In the genomic region with DNA sequence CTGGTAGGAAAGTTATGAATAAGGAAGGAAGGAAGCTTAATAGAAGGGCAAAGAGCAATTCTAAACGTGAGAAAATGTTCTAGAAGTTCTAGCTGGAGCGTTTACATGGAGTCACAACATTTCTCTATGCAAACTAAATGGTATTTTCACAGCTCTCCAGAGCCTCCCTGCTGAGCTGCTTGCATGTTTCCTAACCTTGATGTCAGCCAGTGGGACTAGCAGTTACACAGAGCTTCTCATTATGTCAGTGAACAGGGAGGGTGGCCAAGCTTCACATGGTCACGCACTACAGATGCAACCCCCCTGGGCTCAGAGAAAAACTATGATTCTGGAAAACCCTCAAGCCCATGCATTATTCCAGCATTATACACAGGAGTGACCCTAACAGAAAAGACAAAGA, we compare ENCODE assay signal across 21 cellular contexts.
DNase-seq lines count a peak whose midpoint lies in the region; ATAC-seq and TF ChIP-seq lines count a peak whose summit lies in the region.
"Had no signal": no experiment of that assay in that cellular context is flagged by ENCODE, and none has a peak within 500 bp of the region (broad histone marks: within the 10 kb centered on the region; RNA-seq: fewer than 3 reads in every experiment).

No MANE protein-coding gene starts in this region.

- H3K36me3 ChIP-seq in BE2C: no peaks in the 10 kb centered on the region
- H3K36me3 ChIP-seq: suprapubic skin had no signal

- H3K36me3 Mint-ChIP-seq in WTC11: no peaks in the 10 kb centered on the region
- peaks cover 4% of the 10 kb centered on the region for H3K36me3 Mint-ChIP-seq in osteocyte (ENCODE audit: unreplicated experiment)
- peaks cover 1% of the 10 kb centered on the region for H3K36me3 Mint-ChIP-seq in activated CD8-positive, alpha-beta memory T cell treated with anti-CD3 and anti-CD28 coated beads, Interleukin-2, amount 10 ng/mL, durations not matched to agents 7 days and 5 days
- H3K36me3 Mint-ChIP-seq: CD4-positive, alpha-beta memory T cell had no signal

- H3K27ac Mint-ChIP-seq in WTC11 (no peak overlapping the region), osteocyte (ENCODE audit: unreplicated experiment) (peak overlapping the region; percentile 96)
- H3K27ac Mint-ChIP-seq in activated CD8-positive, alpha-beta memory T cell treated with anti-CD3 and anti-CD28 coated beads, Interleukin-2, amount 10 ng/mL, durations not matched to agents 7 days and 5 days: no peak overlapping the region
- H3K27ac Mint-ChIP-seq: activated CD4-positive, alpha-beta T cell treated with anti-CD3 and anti-CD28 coated beads for 36 hours; activated T-helper 2 cell treated with anti-CD3 and anti-CD28 coated beads, Interferon-gamma antibody, Interleukin-2, Interleukin-4, amounts not matched to agents 10 μg/mL and 5 μg/mL and 100 μg/mL, durations not matched to agents 14 hours and 24 hours and 36 hours; CD4-positive, alpha-beta memory T cell; HFFc6 had no signal

- POLR2A ChIA-PET in WTC11 (lab: Charles Lee): no interaction called here

- H3K4me3 Mint-ChIP-seq in WTC11: no peak overlapping the region
- H3K4me3 Mint-ChIP-seq in osteocyte (ENCODE audit: unreplicated experiment): peak overlapping the region; percentile 51
- H3K4me3 Mint-ChIP-seq in activated CD8-positive, alpha-beta memory T cell treated with anti-CD3 and anti-CD28 coated beads, Interleukin-2, amount 10 ng/mL, durations not matched to agents 7 days and 5 days: no peak overlapping the region
- H3K4me3 Mint-ChIP-seq: activated CD4-positive, alpha-beta T cell treated with anti-CD3 and anti-CD28 coated beads for 36 hours; CD4-positive, alpha-beta memory T cell; central memory CD8-positive, alpha-beta T cell; HFFc6; nephron had no signal

- H3K27me3 ChIP-seq in BE2C: no peaks in the 10 kb centered on the region
- H3K27me3 ChIP-seq: suprapubic skin had no signal

- ATAC-seq in WTC11 (peak; percentile 16; the same call in 1 of the 2 replicates), HG02678 (IDR thresholded peaks at IDR 0.05; ENCODE audit: unreplicated experiment) (no peak)
- ATAC-seq in activated CD8-positive, alpha-beta memory T cell treated with anti-CD3 and anti-CD28 coated beads, Interleukin-2, amount 10 ng/mL, durations not matched to agents 7 days and 5 days: no peak
- ATAC-seq: activated CD4-positive, alpha-beta T cell treated with anti-CD3 and anti-CD28 coated beads for 36 hours had no signal

- H3K4me1 Mint-ChIP-seq in WTC11: peaks cover 9% of the 10 kb centered on the region
- H3K4me1 Mint-ChIP-seq in osteocyte (ENCODE audit: unreplicated experiment): peaks cover 87% of the 10 kb centered on the region
- no peaks in the 10 kb centered on the region for H3K4me1 Mint-ChIP-seq in activated CD8-positive, alpha-beta memory T cell treated with anti-CD3 and anti-CD28 coated beads, Interleukin-2, amount 10 ng/mL, durations not matched to agents 7 days and 5 days
- H3K4me1 Mint-ChIP-seq: CD4-positive, alpha-beta memory T cell; central memory CD8-positive, alpha-beta T cell had no signal

- H3K9me3 ChIP-seq in BE2C: no peaks in the 10 kb centered on the region
- H3K9me3 ChIP-seq: suprapubic skin had no signal

- no peaks in the 10 kb centered on the region for H3K4me1 ChIP-seq in BE2C
- H3K4me1 ChIP-seq: suprapubic skin had no signal

- H3K9me3 Mint-ChIP-seq in WTC11 (peaks cover 7% of the 10 kb centered on the region; the same call in 1 of the 2 replicates), osteocyte (ENCODE audit: unreplicated experiment) (peaks cover 8% of the 10 kb centered on the region)
- H3K9me3 Mint-ChIP-seq in activated CD8-positive, alpha-beta memory T cell treated with anti-CD3 and anti-CD28 coated beads, Interleukin-2, amount 10 ng/mL, durations not matched to agents 7 days and 5 days (ENCODE audit: low read depth): no peaks in the 10 kb centered on the region
- H3K9me3 Mint-ChIP-seq: activated T-helper 2 cell treated with anti-CD3 and anti-CD28 coated beads, Interferon-gamma antibody, Interleukin-2, Interleukin-4, amounts not matched to agents 10 μg/mL and 5 μg/mL and 100 μg/mL, durations not matched to agents 14 hours and 24 hours and 36 hours; central memory CD8-positive, alpha-beta T cell; HFFc6; nephron had no signal

- CTCF ChIA-PET in WTC11 (lab: Charles Lee): no interaction called here
- CTCF ChIA-PET in activated CD8-positive, alpha-beta memory T cell treated with anti-CD3 and anti-CD28 coated beads, Interleukin-2, amount 10 ng/mL, durations not matched to agents 7 days and 5 days (lab: Charles Lee): no interaction called here

- H3K27me3 Mint-ChIP-seq in WTC11 (ENCODE audit: low read depth): no peaks in the 10 kb centered on the region
- H3K27me3 Mint-ChIP-seq in osteocyte (ENCODE audit: unreplicated experiment): no peaks in the 10 kb centered on the region
- peaks cover 59% of the 10 kb centered on the region for H3K27me3 Mint-ChIP-seq in activated CD8-positive, alpha-beta memory T cell treated with anti-CD3 and anti-CD28 coated beads, Interleukin-2, amount 10 ng/mL, durations not matched to agents 7 days and 5 days

- DNase-seq in Ammon's horn (ENCODE audit: low spot score): peak; percentile 77
- no peak for DNase-seq in WTC11 (ENCODE audit: low spot score)
- peak; percentile 76 for DNase-seq in globus pallidus (ENCODE audit: low spot score)
- no peak for DNase-seq in osteocyte (ENCODE audit: extremely low spot score, unreplicated experiment)
- no peak for DNase-seq in BE2C
- DNase-seq in mucosa of gallbladder (ENCODE audit: low spot score): no peak
- no peak for DNase-seq in activated CD8-positive, alpha-beta memory T cell treated with anti-CD3 and anti-CD28 coated beads, Interleukin-2, amount 10 ng/mL, durations not matched to agents 7 days and 5 days
- DNase-seq: activated CD4-positive, alpha-beta T cell treated with anti-CD3 and anti-CD28 coated beads for 36 hours; CD4-positive, alpha-beta memory T cell; DND-41; HFFc6; KBM-7; MV-4-11; NCI-H1930; NCI-H446; stimulated activated CD8-positive, alpha-beta memory T cell treated with anti-CD3 and anti-CD28 coated beads, Interleukin-4, amount 100 ng/mL, for 48 hours had no signal

- TF ChIP-seq CTCF in WTC11 (IDR thresholded peaks at IDR 0.05) (no peak), osteocyte (IDR thresholded peaks at IDR 0.05) (no peak), BE2C (IDR thresholded peaks at IDR 0.05; ENCODE audit: low read depth, low read length) (no peak)

- no peak overlapping the region for H3K4me3 ChIP-seq in BE2C (ENCODE audit: low read depth, low read length)
- H3K4me3 ChIP-seq: suprapubic skin had no signal

TF ChIP-seq in WTC11, 78 proteins besides CTCF, POLR2A, EP300 and RAD21 (continues in another document):
- no peak for TF ChIP-seq NR2C2 (CRISPR knock-in tag; IDR thresholded peaks at IDR 0.05)
- TF ChIP-seq, protein P1, sequence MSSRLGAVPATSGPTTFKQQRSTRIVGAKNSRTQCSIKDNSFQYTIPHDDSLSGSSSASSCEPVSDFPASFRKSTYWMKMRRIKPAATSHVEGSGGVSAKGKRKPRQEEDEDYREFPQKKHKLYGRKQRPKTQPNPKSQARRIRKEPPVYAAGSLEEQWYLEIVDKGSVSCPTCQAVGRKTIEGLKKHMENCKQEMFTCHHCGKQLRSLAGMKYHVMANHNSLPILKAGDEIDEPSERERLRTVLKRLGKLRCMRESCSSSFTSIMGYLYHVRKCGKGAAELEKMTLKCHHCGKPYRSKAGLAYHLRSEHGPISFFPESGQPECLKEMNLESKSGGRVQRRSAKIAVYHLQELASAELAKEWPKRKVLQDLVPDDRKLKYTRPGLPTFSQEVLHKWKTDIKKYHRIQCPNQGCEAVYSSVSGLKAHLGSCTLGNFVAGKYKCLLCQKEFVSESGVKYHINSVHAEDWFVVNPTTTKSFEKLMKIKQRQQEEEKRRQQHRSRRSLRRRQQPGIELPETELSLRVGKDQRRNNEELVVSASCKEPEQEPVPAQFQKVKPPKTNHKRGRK (CRISPR knock-in tag; IDR thresholded peaks at IDR 0.05; ENCODE audit: borderline replicate concordance): no peak
- TF ChIP-seq, protein P2, sequence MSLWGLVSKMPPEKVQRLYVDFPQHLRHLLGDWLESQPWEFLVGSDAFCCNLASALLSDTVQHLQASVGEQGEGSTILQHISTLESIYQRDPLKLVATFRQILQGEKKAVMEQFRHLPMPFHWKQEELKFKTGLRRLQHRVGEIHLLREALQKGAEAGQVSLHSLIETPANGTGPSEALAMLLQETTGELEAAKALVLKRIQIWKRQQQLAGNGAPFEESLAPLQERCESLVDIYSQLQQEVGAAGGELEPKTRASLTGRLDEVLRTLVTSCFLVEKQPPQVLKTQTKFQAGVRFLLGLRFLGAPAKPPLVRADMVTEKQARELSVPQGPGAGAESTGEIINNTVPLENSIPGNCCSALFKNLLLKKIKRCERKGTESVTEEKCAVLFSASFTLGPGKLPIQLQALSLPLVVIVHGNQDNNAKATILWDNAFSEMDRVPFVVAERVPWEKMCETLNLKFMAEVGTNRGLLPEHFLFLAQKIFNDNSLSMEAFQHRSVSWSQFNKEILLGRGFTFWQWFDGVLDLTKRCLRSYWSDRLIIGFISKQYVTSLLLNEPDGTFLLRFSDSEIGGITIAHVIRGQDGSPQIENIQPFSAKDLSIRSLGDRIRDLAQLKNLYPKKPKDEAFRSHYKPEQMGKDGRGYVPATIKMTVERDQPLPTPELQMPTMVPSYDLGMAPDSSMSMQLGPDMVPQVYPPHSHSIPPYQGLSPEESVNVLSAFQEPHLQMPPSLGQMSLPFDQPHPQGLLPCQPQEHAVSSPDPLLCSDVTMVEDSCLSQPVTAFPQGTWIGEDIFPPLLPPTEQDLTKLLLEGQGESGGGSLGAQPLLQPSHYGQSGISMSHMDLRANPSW (CRISPR knock-in tag; conservative IDR thresholded peaks at IDR 0.05; ENCODE audit: low read depth): no peak
- TF ChIP-seq NR3C1 (CRISPR knock-in tag; conservative IDR thresholded peaks at IDR 0.05; ENCODE audit: low read depth): no peak
- TF ChIP-seq NFE2L1 (CRISPR knock-in tag; IDR thresholded peaks at IDR 0.05): no peak
- TF ChIP-seq ZNF219 (CRISPR knock-in tag; IDR thresholded peaks at IDR 0.05; ENCODE audit: borderline replicate concordance): no peak
- TF ChIP-seq, protein P3, sequence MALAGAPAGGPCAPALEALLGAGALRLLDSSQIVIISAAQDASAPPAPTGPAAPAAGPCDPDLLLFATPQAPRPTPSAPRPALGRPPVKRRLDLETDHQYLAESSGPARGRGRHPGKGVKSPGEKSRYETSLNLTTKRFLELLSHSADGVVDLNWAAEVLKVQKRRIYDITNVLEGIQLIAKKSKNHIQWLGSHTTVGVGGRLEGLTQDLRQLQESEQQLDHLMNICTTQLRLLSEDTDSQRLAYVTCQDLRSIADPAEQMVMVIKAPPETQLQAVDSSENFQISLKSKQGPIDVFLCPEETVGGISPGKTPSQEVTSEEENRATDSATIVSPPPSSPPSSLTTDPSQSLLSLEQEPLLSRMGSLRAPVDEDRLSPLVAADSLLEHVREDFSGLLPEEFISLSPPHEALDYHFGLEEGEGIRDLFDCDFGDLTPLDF (CRISPR knock-in tag; IDR thresholded peaks at IDR 0.05): no peak
- TF ChIP-seq NFATC4 (CRISPR knock-in tag; IDR thresholded peaks at IDR 0.05): no peak

Comparison
In these comparisons a context has a peak if more than half of its experiments do, and no peak if none do; other contexts are left out.
1. DNase-seq: peak in Ammon's horn (single experiment) and globus pallidus (single experiment); none in WTC11 (single experiment), osteocyte (single experiment), BE2C (single experiment), mucosa of gallbladder (single experiment) and activated CD8-positive, alpha-beta memory T cell treated with anti-CD3 and anti-CD28 coated beads, Interleukin-2, amount 10 ng/mL, durations not matched to agents 7 days and 5 days (single experiment).